19 cellular contexts compared by ENCODE assay signal in the genomic region with DNA sequence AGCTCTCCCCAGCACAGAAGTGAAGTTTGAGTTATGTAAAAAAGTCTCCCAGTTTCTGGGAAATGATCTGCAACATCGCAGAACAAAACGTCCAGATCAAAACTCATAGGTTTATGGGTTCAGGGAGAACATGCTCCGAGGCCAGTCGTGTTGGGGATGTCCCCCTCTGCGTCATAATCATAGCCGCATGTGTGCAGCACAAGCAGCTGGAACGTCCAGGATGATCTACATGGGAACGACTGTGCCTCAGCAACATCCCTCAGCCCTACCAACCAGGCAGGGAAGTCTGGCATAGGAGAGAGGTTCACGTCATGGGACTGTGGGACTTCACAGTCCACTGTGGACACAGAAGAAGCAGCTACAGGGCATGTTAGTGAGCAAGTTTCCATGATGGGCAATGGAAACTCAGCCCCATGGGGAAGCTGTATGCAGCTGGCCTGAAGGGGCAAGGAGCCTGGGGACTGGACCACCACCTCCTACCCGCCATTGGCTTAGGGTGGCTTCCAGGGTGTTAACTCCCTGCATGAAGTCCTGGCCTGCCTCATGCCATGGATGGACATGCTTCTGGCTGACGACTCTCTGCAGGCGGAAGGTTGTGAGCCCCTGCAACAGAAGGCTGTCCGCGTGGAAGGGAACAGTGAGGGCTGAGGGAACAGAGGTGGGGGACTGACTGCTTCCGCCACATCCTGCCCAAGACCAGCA.
A peak's percentile ranks its signal among the peaks of the same experiment; 100 is the strongest.
DNase-seq lines count a peak whose midpoint lies in the region; ATAC-seq and TF ChIP-seq lines count a peak whose summit lies in the region.
"Had no signal": no experiment of that assay in that cellular context is flagged by ENCODE, and none has a peak within 500 bp of the region (broad histone marks: within the 10 kb centered on the region; RNA-seq: fewer than 3 reads in every experiment).

No MANE protein-coding gene starts in this region.

- intact Hi-C loops in esophagus squamous epithelium (cut with DNase I) (no loop called here), uterus (cut with DNase I; ENCODE audit: low total_unique reads) (no loop called here)

- ATAC-seq in stimulated activated naive B cell treated with anti-CD40 and anti-IgM and Interleukin-4, amounts not matched to agents 10 μg/mL and 1 μg/mL and 100 μg/mL, for 72 hours (replicated peaks): no peak
- no peak for ATAC-seq in GM18517 (IDR thresholded peaks at IDR 0.05; ENCODE audit: unreplicated experiment)

- H3K4me2 ChIP-seq in osteoblast (ENCODE audit: insufficient read depth, low read length): no peak overlapping the region

- no peak overlapping the region for H3K4me3 Mint-ChIP-seq in T-helper 2 cell treated with Interferon-gamma antibody and Interleukin-4, amounts not matched to agents 5 μg/mL and 100 μg/mL, for 36 hours
- H3K4me3 Mint-ChIP-seq in stimulated activated naive B cell treated with anti-CD40 and anti-IgM and Interleukin-4, amounts not matched to agents 10 μg/mL and 1 μg/mL and 100 μg/mL, for 72 hours: no peak overlapping the region
- H3K4me3 Mint-ChIP-seq: CD4-positive, alpha-beta T cell had no signal

- peaks cover 0 to 4% (median 0%) of the 10 kb centered on the region in 4 donors for H3K27me3 ChIP-seq in esophagus squamous epithelium
- H3K27me3 ChIP-seq in osteoblast (ENCODE audit: insufficient read depth, low read length): no peaks in the 10 kb centered on the region
- H3K27me3 ChIP-seq in uterus: no peaks in the 10 kb centered on the region

- no peaks in the 10 kb centered on the region for H3K4me1 ChIP-seq in esophagus squamous epithelium
- H3K4me1 ChIP-seq in osteoblast (ENCODE audit: insufficient read depth, low read length): peaks cover 47% of the 10 kb centered on the region
- H3K4me1 ChIP-seq in uterus: peaks cover 0 to 11% of the 10 kb centered on the region in 2 donors
- H3K4me1 ChIP-seq: parathyroid adenoma had no signal

- no peak overlapping the region for H3K4me3 ChIP-seq in esophagus squamous epithelium
- H3K4me3 ChIP-seq in osteoblast (ENCODE audit: insufficient read depth, low read length): no peak overlapping the region
- H3K4me3 ChIP-seq in uterus: no peak overlapping the region

- no peaks in the 10 kb centered on the region for H3K9me3 ChIP-seq in esophagus squamous epithelium
- no peaks in the 10 kb centered on the region for H3K9me3 ChIP-seq in osteoblast (ENCODE audit: low read depth, low read length)
- no peaks in the 10 kb centered on the region for H3K9me3 ChIP-seq in uterus

- peaks cover 7% of the 10 kb centered on the region for H3K27me3 Mint-ChIP-seq in T-helper 2 cell treated with Interferon-gamma antibody and Interleukin-4, amounts not matched to agents 5 μg/mL and 100 μg/mL, for 36 hours (ENCODE audit: low read depth)
- H3K27me3 Mint-ChIP-seq in stimulated activated naive B cell treated with anti-CD40 and anti-IgM and Interleukin-4, amounts not matched to agents 10 μg/mL and 1 μg/mL and 100 μg/mL, for 72 hours: peaks cover 22 to 32% of the 10 kb centered on the region in 2 donors

- H3K4me1 Mint-ChIP-seq in T-helper 2 cell treated with Interferon-gamma antibody and Interleukin-4, amounts not matched to agents 5 μg/mL and 100 μg/mL, for 36 hours (ENCODE audit: low read depth): no peaks in the 10 kb centered on the region
- H3K4me1 Mint-ChIP-seq in stimulated activated naive B cell treated with anti-CD40 and anti-IgM and Interleukin-4, amounts not matched to agents 10 μg/mL and 1 μg/mL and 100 μg/mL, for 72 hours: no peaks in the 10 kb centered on the region

- no peaks in the 10 kb centered on the region for H4K20me1 ChIP-seq in osteoblast (ENCODE audit: insufficient read depth, low read length)

- no peaks in the 10 kb centered on the region for H3K9me3 Mint-ChIP-seq in T-helper 2 cell treated with Interferon-gamma antibody and Interleukin-4, amounts not matched to agents 5 μg/mL and 100 μg/mL, for 36 hours
- H3K9me3 Mint-ChIP-seq in stimulated activated naive B cell treated with anti-CD40 and anti-IgM and Interleukin-4, amounts not matched to agents 10 μg/mL and 1 μg/mL and 100 μg/mL, for 72 hours: no peaks in the 10 kb centered on the region
- H3K9me3 Mint-ChIP-seq: CD4-positive, alpha-beta T cell had no signal

- DNase-seq in T-helper 2 cell treated with Interferon-gamma antibody and Interleukin-4, amounts not matched to agents 5 μg/mL and 100 μg/mL, for 36 hours (ENCODE audit: low spot score): peak; percentile 2
- DNase-seq in T-helper 2 cell (no peak), esophagus squamous epithelium (lab: John Stamatoyannopoulos, UW) (no peak), osteoblast (ENCODE audit: insufficient read length, low spot score, missing footprints) (no peak), uterus (peak; percentile 81 to 82), NCI-H1436 treated with DMSO at 0.1 percent for 48 hours (lab: John Stamatoyannopoulos, UW) (no peak)
- no peak for DNase-seq in stimulated activated naive B cell treated with anti-CD40 and anti-IgM and Interleukin-4, amounts not matched to agents 10 μg/mL and 1 μg/mL and 100 μg/mL, for 72 hours
- DNase-seq: 8988T; activated effector memory CD4-positive, alpha-beta T cell treated with Interleukin-2 at 50 U/mL for 16 hours; anterior cingulate cortex; CD4-positive, alpha-beta T cell; DMS79; GOT3; hypothalamus; left cardiac atrium; NCI-H187 treated with DMSO at 0.1 percent for 48 hours; NCI-H526 had no signal

- H3K27ac Mint-ChIP-seq in T-helper 2 cell treated with Interferon-gamma antibody and Interleukin-4, amounts not matched to agents 5 μg/mL and 100 μg/mL, for 36 hours: no peak overlapping the region
- no peak overlapping the region for H3K27ac Mint-ChIP-seq in stimulated activated naive B cell treated with anti-CD40 and anti-IgM and Interleukin-4, amounts not matched to agents 10 μg/mL and 1 μg/mL and 100 μg/mL, for 72 hours
- H3K27ac Mint-ChIP-seq: CD4-positive, alpha-beta T cell had no signal

- TF ChIP-seq CTCF in esophagus squamous epithelium (IDR thresholded peaks at IDR 0.05): no peak
- no peak for TF ChIP-seq CTCF in osteoblast (IDR thresholded peaks at IDR 0.05; ENCODE audit: extremely low read depth, low read depth, low read length)
- TF ChIP-seq CTCF in uterus (IDR thresholded peaks at IDR 0.05): no peak

- no peak for TF ChIP-seq POLR2A in esophagus squamous epithelium (IDR thresholded peaks at IDR 0.05)
- no peak for TF ChIP-seq POLR2A in uterus (IDR thresholded peaks at IDR 0.05)

- H3K36me3 ChIP-seq in esophagus squamous epithelium (no peaks in the 10 kb centered on the region), osteoblast (ENCODE audit: insufficient read depth, low read length) (no peaks in the 10 kb centered on the region), uterus (no peaks in the 10 kb centered on the region)

- H2AFZ ChIP-seq in osteoblast (ENCODE audit: low read length): no peak overlapping the region
- H2AFZ ChIP-seq: parathyroid adenoma had no signal

- H3K36me3 Mint-ChIP-seq in T-helper 2 cell treated with Interferon-gamma antibody and Interleukin-4, amounts not matched to agents 5 μg/mL and 100 μg/mL, for 36 hours (ENCODE audit: low read depth): no peaks in the 10 kb centered on the region
- H3K36me3 Mint-ChIP-seq in stimulated activated naive B cell treated with anti-CD40 and anti-IgM and Interleukin-4, amounts not matched to agents 10 μg/mL and 1 μg/mL and 100 μg/mL, for 72 hours: no peaks in the 10 kb centered on the region

- no peaks in the 10 kb centered on the region for H3K79me2 ChIP-seq in osteoblast (ENCODE audit: insufficient read depth, low read length)
- H3K79me2 ChIP-seq: parathyroid adenoma had no signal

- WGBS in esophagus squamous epithelium, 2 donors: 71 to 80% methylated on average over 1 to 12 of the region's 15 CpGs

- H3K27ac ChIP-seq in esophagus squamous epithelium: peak overlapping the region in 3 of 4 donors; percentile 64 to 71 (median 70)
- H3K27ac ChIP-seq in osteoblast (ENCODE audit: low read depth, low read length): peak overlapping the region; percentile 55
- peak overlapping the region; percentile 82 to 85 for H3K27ac ChIP-seq in uterus
- H3K27ac ChIP-seq: parathyroid adenoma had no signal

Comparison
In these comparisons a context has a peak if more than half of its experiments do, and no peak if none do; other contexts are left out.
1. DNase-seq: peak in T-helper 2 cell treated with Interferon-gamma antibody and Interleukin-4, amounts not matched to agents 5 μg/mL and 100 μg/mL, for 36 hours (single experiment) and uterus (2 of 2); none in T-helper 2 cell (0 of 5), esophagus squamous epithelium (single experiment), osteoblast (single experiment), stimulated activated naive B cell treated with anti-CD40 and anti-IgM and Interleukin-4, amounts not matched to agents 10 μg/mL and 1 μg/mL and 100 μg/mL, for 72 hours (single experiment) and NCI-H1436 treated with DMSO at 0.1 percent for 48 hours (single experiment).
2. Peak in every context shown above with its lines, with median percentiles within 50 percentile points of each other: H3K27ac ChIP-seq.